ENCODE assay signal across 25 cellular contexts in the genomic region with DNA sequence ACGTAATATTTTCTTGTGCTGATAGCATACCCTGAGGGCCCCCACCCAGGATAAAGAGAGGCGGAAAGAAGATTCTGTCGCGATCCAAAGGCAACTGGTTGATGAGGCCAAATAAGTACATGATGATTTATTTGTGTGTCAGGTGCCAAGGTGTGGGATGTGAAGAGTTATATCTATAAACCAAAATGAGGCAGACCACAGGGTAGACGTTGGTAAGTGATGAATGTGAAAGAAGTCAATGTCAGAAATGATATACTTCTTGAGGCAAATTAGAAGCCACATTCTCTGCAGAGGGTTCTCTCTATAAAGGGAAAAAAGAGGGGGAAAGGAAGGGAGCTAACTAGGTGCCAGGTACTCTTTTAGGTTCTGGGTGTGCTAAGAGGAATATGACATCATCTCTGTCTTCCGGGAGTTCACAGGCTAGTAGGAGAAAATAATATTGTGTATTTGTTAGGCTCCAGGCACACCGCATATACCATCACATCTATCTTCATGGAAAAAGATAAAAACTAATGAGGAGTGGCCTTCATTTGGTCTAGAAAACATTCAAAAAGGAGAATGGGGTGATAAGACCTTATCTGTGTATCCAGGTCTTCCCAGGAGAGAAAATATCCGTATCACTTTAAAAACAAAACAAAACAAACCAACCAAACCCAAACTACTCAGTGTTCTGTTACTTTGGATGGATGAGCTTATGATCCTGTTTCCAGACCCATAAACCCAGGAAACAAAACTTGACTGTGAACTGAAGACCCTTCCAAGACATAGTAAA. TPM values are rescaled to one million over a fixed set of nuclear protein-coding genes. Genes with fewer than 3 reads are reported as not detected.
A peak's percentile ranks its signal among the peaks of the same experiment; 100 is the strongest.
DNase-seq lines count a peak whose midpoint lies in the region; ATAC-seq and TF ChIP-seq lines count a peak whose summit lies in the region.
"Had no signal": no experiment of that assay in that cellular context is flagged by ENCODE, and none has a peak within 500 bp of the region (broad histone marks: within the 10 kb centered on the region; RNA-seq: fewer than 3 reads in every experiment).

No MANE protein-coding gene starts in this region.

- ATAC-seq in natural killer cell (no peak), sciatic nerve (no peak), left colon (no peak)
- ATAC-seq: GM23338, SK-N-SH treated with all-trans-retinoic acid at 6 μM for 48 hours had no signal

- peak overlapping the region; percentile 94 for H3K27ac Mint-ChIP-seq in activated CD4-positive, alpha-beta T cell treated with anti-CD3 and anti-CD28 coated beads, Interleukin-2, amount 10 ng/mL, durations not matched to agents 7 days and 5 days
- peak overlapping the region; percentile 77 for H3K27ac Mint-ChIP-seq in activated T-helper 2 cell treated with anti-CD3 and anti-CD28 coated beads, Interferon-gamma antibody, Interleukin-2, Interleukin-4, amounts not matched to agents 10 μg/mL and 5 μg/mL and 100 μg/mL, durations not matched to agents 14 hours and 24 hours and 36 hours
- H3K27ac Mint-ChIP-seq in natural killer cell: peak overlapping the region; percentile 94 to 95
- H3K27ac Mint-ChIP-seq: activated B cell treated with CpG ODN at 0.5 μM for 24 hours, B cell, GM23338 had no signal

- H3K9me3 ChIP-seq in KOPT-K1 (ENCODE audit: insufficient read depth, low read length, poor library complexity, severe bottlenecking): no peaks in the 10 kb centered on the region
- H3K9me3 ChIP-seq: esophagus squamous epithelium, right atrium auricular region, upper lobe of left lung had no signal

- no peaks in the 10 kb centered on the region for H3K27me3 Mint-ChIP-seq in activated CD4-positive, alpha-beta T cell treated with anti-CD3 and anti-CD28 coated beads, Interleukin-2, amount 10 ng/mL, durations not matched to agents 7 days and 5 days
- H3K27me3 Mint-ChIP-seq in activated T-helper 2 cell treated with anti-CD3 and anti-CD28 coated beads, Interferon-gamma antibody, Interleukin-2, Interleukin-4, amounts not matched to agents 10 μg/mL and 5 μg/mL and 100 μg/mL, durations not matched to agents 14 hours and 24 hours and 36 hours (ENCODE audit: low read depth): no peaks in the 10 kb centered on the region
- peaks cover 0 to 4% of the 10 kb centered on the region in 2 donors for H3K27me3 Mint-ChIP-seq in natural killer cell (ENCODE audit: low read depth in 2 of 2)
- H3K27me3 Mint-ChIP-seq: B cell had no signal

- POLR2A ChIA-PET in activated CD4-positive, alpha-beta T cell treated with anti-CD3 and anti-CD28 coated beads, Interleukin-2, amount 10 ng/mL, durations not matched to agents 7 days and 5 days (lab: Charles Lee): no interaction called here

- peaks cover 2% of the 10 kb centered on the region for H3K9me3 Mint-ChIP-seq in activated CD4-positive, alpha-beta T cell treated with anti-CD3 and anti-CD28 coated beads, Interleukin-2, amount 10 ng/mL, durations not matched to agents 7 days and 5 days
- no peaks in the 10 kb centered on the region for H3K9me3 Mint-ChIP-seq in activated T-helper 2 cell treated with anti-CD3 and anti-CD28 coated beads, Interferon-gamma antibody, Interleukin-2, Interleukin-4, amounts not matched to agents 10 μg/mL and 5 μg/mL and 100 μg/mL, durations not matched to agents 14 hours and 24 hours and 36 hours
- H3K9me3 Mint-ChIP-seq in natural killer cell: no peaks in the 10 kb centered on the region
- H3K9me3 Mint-ChIP-seq: activated B cell treated with CpG ODN at 0.5 μM for 24 hours, GM23338 had no signal

- no peaks in the 10 kb centered on the region for H3K36me3 ChIP-seq in KOPT-K1 (ENCODE audit: insufficient read depth, low read length)
- H3K36me3 ChIP-seq: esophagus squamous epithelium, right atrium auricular region, upper lobe of left lung had no signal

- CTCF ChIA-PET in activated CD4-positive, alpha-beta T cell treated with anti-CD3 and anti-CD28 coated beads, Interleukin-2, amount 10 ng/mL, durations not matched to agents 7 days and 5 days (lab: Charles Lee): interaction anchor here (0.7 kb wide), 1 partner anchor 35 kb away, joined by 4 read pairs; no protein-coding TSS in a partner anchor

- DNase-seq in activated CD4-positive, alpha-beta T cell treated with anti-CD3 and anti-CD28 coated beads, Interleukin-2, amount 10 ng/mL, durations not matched to agents 7 days and 5 days: no peak
- no peak for DNase-seq in activated CD4-positive, alpha-beta T cell treated with anti-CD3 and anti-CD28 coated beads for 4 hours
- DNase-seq in activated T-helper 2 cell treated with anti-CD3 and anti-CD28 coated beads, Interferon-gamma antibody, Interleukin-2, Interleukin-4, amounts not matched to agents 10 μg/mL and 5 μg/mL and 100 μg/mL, durations not matched to agents 14 hours and 24 hours and 36 hours (ENCODE audit: low spot score): no peak
- no peak for DNase-seq in natural killer cell
- no peak for DNase-seq in midbrain (lab: John Stamatoyannopoulos, UW)
- no peak for DNase-seq in sciatic nerve (ENCODE audit: low spot score)
- no peak for DNase-seq in left colon
- DNase-seq: activated B cell treated with CpG ODN at 0.5 μM for 24 hours; Calu3; effector CD8-positive, alpha-beta T cell; esophagus squamous epithelium; NCI-H1092; NCI-H1930; upper lobe of left lung had no signal

- H3K4me1 Mint-ChIP-seq in activated CD4-positive, alpha-beta T cell treated with anti-CD3 and anti-CD28 coated beads, Interleukin-2, amount 10 ng/mL, durations not matched to agents 7 days and 5 days: peaks cover 69% of the 10 kb centered on the region
- H3K4me1 Mint-ChIP-seq in activated T-helper 2 cell treated with anti-CD3 and anti-CD28 coated beads, Interferon-gamma antibody, Interleukin-2, Interleukin-4, amounts not matched to agents 10 μg/mL and 5 μg/mL and 100 μg/mL, durations not matched to agents 14 hours and 24 hours and 36 hours (ENCODE audit: low read depth): peaks cover 50% of the 10 kb centered on the region
- peaks cover 53 to 58% of the 10 kb centered on the region in 2 donors for H3K4me1 Mint-ChIP-seq in natural killer cell
- H3K4me1 Mint-ChIP-seq: activated B cell treated with CpG ODN at 0.5 μM for 24 hours, B cell, GM23338 had no signal

- no peaks in the 10 kb centered on the region for H3K36me3 Mint-ChIP-seq in activated CD4-positive, alpha-beta T cell treated with anti-CD3 and anti-CD28 coated beads, Interleukin-2, amount 10 ng/mL, durations not matched to agents 7 days and 5 days (ENCODE audit: low read depth)
- no peaks in the 10 kb centered on the region for H3K36me3 Mint-ChIP-seq in activated T-helper 2 cell treated with anti-CD3 and anti-CD28 coated beads, Interferon-gamma antibody, Interleukin-2, Interleukin-4, amounts not matched to agents 10 μg/mL and 5 μg/mL and 100 μg/mL, durations not matched to agents 14 hours and 24 hours and 36 hours (ENCODE audit: low read depth)
- no peaks in the 10 kb centered on the region for H3K36me3 Mint-ChIP-seq in natural killer cell

- no peak for TF ChIP-seq CTCF in natural killer cell (IDR thresholded peaks at IDR 0.05)

- H3K4me3 Mint-ChIP-seq in activated CD4-positive, alpha-beta T cell treated with anti-CD3 and anti-CD28 coated beads, Interleukin-2, amount 10 ng/mL, durations not matched to agents 7 days and 5 days: peak overlapping the region; percentile 59
- H3K4me3 Mint-ChIP-seq in activated T-helper 2 cell treated with anti-CD3 and anti-CD28 coated beads, Interferon-gamma antibody, Interleukin-2, Interleukin-4, amounts not matched to agents 10 μg/mL and 5 μg/mL and 100 μg/mL, durations not matched to agents 14 hours and 24 hours and 36 hours (ENCODE audit: low read depth): no peak overlapping the region
- peak overlapping the region; percentile 55 for H3K4me3 Mint-ChIP-seq in natural killer cell
- H3K4me3 Mint-ChIP-seq: activated B cell treated with CpG ODN at 0.5 μM for 24 hours, B cell, GM23338 had no signal

- intact Hi-C loops in activated T-helper 2 cell treated with anti-CD3 and anti-CD28 coated beads, Interferon-gamma antibody, Interleukin-2, Interleukin-4, amounts not matched to agents 10 μg/mL and 5 μg/mL and 100 μg/mL, durations not matched to agents 14 hours and 24 hours and 36 hours (cut with micrococcal nuclease): loop anchor here (1.0 to 10.0 kb wide), 4 partner anchors 17 to 953 kb away; no protein-coding TSS in a partner anchor
- intact Hi-C loops in natural killer cell (cut with micrococcal nuclease) (loop anchor here (5.0 to 10.0 kb wide), 2 partner anchors 277 to 379 kb away; a partner anchor contains a TSS), sciatic nerve (cut with DNase I) (no loop called here), left colon (cut with DNase I, micrococcal nuclease) (no loop called here)

- peak overlapping the region; percentile 93 for H3K27ac ChIP-seq in KOPT-K1 (ENCODE audit: low read depth, low read length, poor library complexity, severe bottlenecking)
- H3K27ac ChIP-seq: esophagus squamous epithelium, right atrium auricular region, upper lobe of left lung had no signal

RNA-seq across cellular contexts. Expression of a gene that starts 4.8 kb away (rescaled TPM):
- total RNA-seq in activated CD4-positive, alpha-beta T cell treated with anti-CD3 and anti-CD28 coated beads, Interleukin-2, amount 10 ng/mL, durations not matched to agents 7 days and 5 days: 10 to 100 TPM; 63.1 to 64.4 TPM
- total RNA-seq in activated T-helper 2 cell treated with anti-CD3 and anti-CD28 coated beads, Interferon-gamma antibody, Interleukin-2, Interleukin-4, amounts not matched to agents 10 μg/mL and 5 μg/mL and 100 μg/mL, durations not matched to agents 14 hours and 24 hours and 36 hours: 54.9 and 57.7 TPM in 2 replicates
- total RNA-seq in natural killer cell (10 to 100 TPM; 58.4 to 73.6 (median 62.2) TPM), sciatic nerve (1.2 TPM), left colon (under 1 TPM in 1 of 2 donors, not detected in 1; 0.34 TPM)
- total RNA-seq: activated B cell treated with CpG ODN at 0.5 μM for 24 hours, B cell, Calu3, chondrocyte, Daoy, glomerular endothelial cell, GM23338, LHCN-M2 had no signal

RNA-seq across cellular contexts. Expression of a gene that starts 9.1 kb away (rescaled TPM):
- total RNA-seq in activated CD4-positive, alpha-beta T cell treated with anti-CD3 and anti-CD28 coated beads, Interleukin-2, amount 10 ng/mL, durations not matched to agents 7 days and 5 days: not detected
- 0.05 and 0.11 TPM in 2 replicates for total RNA-seq in activated T-helper 2 cell treated with anti-CD3 and anti-CD28 coated beads, Interferon-gamma antibody, Interleukin-2, Interleukin-4, amounts not matched to agents 10 μg/mL and 5 μg/mL and 100 μg/mL, durations not matched to agents 14 hours and 24 hours and 36 hours
- total RNA-seq in natural killer cell (under 1 TPM in 1 of 3 donors, not detected in 2; 0.32 TPM), sciatic nerve (not detected), left colon (not detected)
- total RNA-seq: activated B cell treated with CpG ODN at 0.5 μM for 24 hours, B cell, Calu3, chondrocyte, Daoy, esophagus squamous epithelium, glomerular endothelial cell, GM23338, LHCN-M2, osteocyte, right atrium auricular region, subcutaneous adipose tissue, upper lobe of left lung had no signal

Comparison
In these comparisons a context has a peak if more than half of its experiments do, and no peak if none do; other contexts are left out.
1. RNA of a gene that starts 4.8 kb away (total RNA-seq): 63.1 to 64.4 TPM in activated CD4-positive, alpha-beta T cell treated with anti-CD3 and anti-CD28 coated beads, Interleukin-2, amount 10 ng/mL, durations not matched to agents 7 days and 5 days, 58.4 to 73.6 TPM in natural killer cell and 54.9 to 57.7 TPM in activated T-helper 2 cell treated with anti-CD3 and anti-CD28 coated beads, Interferon-gamma antibody, Interleukin-2, Interleukin-4, amounts not matched to agents 10 μg/mL and 5 μg/mL and 100 μg/mL, durations not matched to agents 14 hours and 24 hours and 36 hours; 1.2 TPM in sciatic nerve (single experiment) and 0.34 TPM in left colon; every median in the first group is over 10 times any median in the second.
2. intact Hi-C loops: an anchor here in activated T-helper 2 cell treated with anti-CD3 and anti-CD28 coated beads, Interferon-gamma antibody, Interleukin-2, Interleukin-4, amounts not matched to agents 10 μg/mL and 5 μg/mL and 100 μg/mL, durations not matched to agents 14 hours and 24 hours and 36 hours (1.0 to 10.0 kb wide) and natural killer cell (5.0 to 10.0 kb wide); none called in sciatic nerve and left colon.
3. Peak in every context shown above with its lines, with median percentiles within 50 percentile points of each other: H3K27ac Mint-ChIP-seq.